In genomic region chr3:134992180-134992579, GRCh38 we compare ENCODE assay signal across 16 cellular contexts.
"Had no signal": no experiment of that assay in that cellular context is flagged by ENCODE, and none has a peak within 500 bp of the region (broad histone marks: within the 10 kb centered on the region; RNA-seq: fewer than 3 reads in every experiment).

No MANE protein-coding gene starts in this region.

- H3K36me3 ChIP-seq: gastrocnemius medialis, heart left ventricle, left ventricle myocardium inferior, prostate gland, thoracic aorta had no signal

- ATAC-seq: gastrocnemius medialis, heart left ventricle had no signal

- H3K4me3 ChIP-seq: gastrocnemius medialis, heart left ventricle, left ventricle myocardium inferior, prostate gland, skin epidermis, thoracic aorta had no signal

- DNase-seq: activated CD4-positive, alpha-beta T cell treated with anti-CD3 and anti-CD28 coated beads, Interleukin-2, amount 50 U/mL, for 1 hour; activated CD8-positive, alpha-beta memory T cell treated with anti-CD3 and anti-CD28 coated beads, Interleukin-2, amount 50 U/mL, for 4 hours; activated effector memory CD4-positive, alpha-beta T cell treated with anti-CD3 and anti-CD28 coated beads, Interleukin-2, amount 50 U/mL, for 16 hours; activated naive CD4-positive, alpha-beta T cell treated with anti-CD3 and anti-CD28 coated beads, Interleukin-2, amount 50 U/mL, for 16 hours; activated T-cell treated with anti-CD3 and anti-CD28 coated beads, Interleukin-2, amount 50 U/mL, for 48 hours; aorta; effector CD4-positive, alpha-beta T cell; gastrocnemius medialis; heart left ventricle; left ventricle myocardium inferior; mammary epithelial cell; right cardiac atrium; stimulated activated CD4-positive, alpha-beta T cell treated with anti-CD3 and anti-CD28 coated beads, Interleukin-4, amount 100 ng/mL, for 1 hour had no signal

- H3K4me1 ChIP-seq: heart left ventricle, left ventricle myocardium inferior, prostate gland had no signal

- H3K27ac ChIP-seq: gastrocnemius medialis, heart left ventricle, left ventricle myocardium inferior, prostate gland, skin epidermis, thoracic aorta had no signal

- H3K27me3 ChIP-seq: gastrocnemius medialis, heart left ventricle had no signal

- H3K9me3 ChIP-seq: gastrocnemius medialis, heart left ventricle, left ventricle myocardium inferior, prostate gland, thoracic aorta had no signal
